1 cellular context compared by ENCODE assay signal in genomic region chr22:17258015-17258827, GRCh38.
TF ChIP-seq lines count a peak whose summit lies in the region.

No MANE protein-coding gene starts in this region.

TF ChIP-seq in GM12878, 131 proteins besides CTCF, POLR2A, EP300 and RAD21 (continued from another document):
- TF ChIP-seq ZBED1 (IDR thresholded peaks at IDR 0.05; ENCODE audit: borderline replicate concordance): no peak
- TF ChIP-seq, protein P1, sequence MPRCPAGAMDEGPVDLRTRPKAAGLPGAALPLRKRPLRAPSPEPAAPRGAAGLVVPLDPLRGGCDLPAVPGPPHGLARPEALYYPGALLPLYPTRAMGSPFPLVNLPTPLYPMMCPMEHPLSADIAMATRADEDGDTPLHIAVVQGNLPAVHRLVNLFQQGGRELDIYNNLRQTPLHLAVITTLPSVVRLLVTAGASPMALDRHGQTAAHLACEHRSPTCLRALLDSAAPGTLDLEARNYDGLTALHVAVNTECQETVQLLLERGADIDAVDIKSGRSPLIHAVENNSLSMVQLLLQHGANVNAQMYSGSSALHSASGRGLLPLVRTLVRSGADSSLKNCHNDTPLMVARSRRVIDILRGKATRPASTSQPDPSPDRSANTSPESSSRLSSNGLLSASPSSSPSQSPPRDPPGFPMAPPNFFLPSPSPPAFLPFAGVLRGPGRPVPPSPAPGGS (IDR thresholded peaks at IDR 0.05; ENCODE audit: borderline replicate concordance, insufficient read depth, low read depth, low read length, poor library complexity, severe bottlenecking): no peak
- TF ChIP-seq SIX5 (IDR thresholded peaks at IDR 0.05; ENCODE audit: low read depth, low read length, severe bottlenecking): no peak
- peak; percentile 72 for TF ChIP-seq CHD2 (IDR thresholded peaks at IDR 0.05; ENCODE audit: borderline replicate concordance, low read depth, low read length)
- TF ChIP-seq LARP7 (IDR thresholded peaks at IDR 0.05): no peak
- TF ChIP-seq PAX5 (IDR thresholded peaks at IDR 0.05; ENCODE audit: borderline replicate concordance, low read depth, low read length): peak; percentile 89
